In genomic region chr11:120797133-120797532, GRCh38 we compare ENCODE assay signal across 6 cellular contexts.
"Had no signal": no experiment of that assay in that cellular context is flagged by ENCODE, and none has a peak within 500 bp of the region (broad histone marks: within the 10 kb centered on the region; RNA-seq: fewer than 3 reads in every experiment).

No MANE protein-coding gene starts in this region.

- H3K9me3 ChIP-seq: HAP-1 had no signal

- H3K36me3 ChIP-seq: HAP-1 had no signal

- DNase-seq: GM23248, GOT3, IMR-90, KG1 had no signal

- H3K4me1 ChIP-seq: HAP-1 had no signal

- H3K4me3 ChIP-seq: GM23248, HAP-1, K562 had no signal

- H3K27ac ChIP-seq: GM23248 had no signal
